ENCODE assay signal across 8 cellular contexts in the genomic region with DNA sequence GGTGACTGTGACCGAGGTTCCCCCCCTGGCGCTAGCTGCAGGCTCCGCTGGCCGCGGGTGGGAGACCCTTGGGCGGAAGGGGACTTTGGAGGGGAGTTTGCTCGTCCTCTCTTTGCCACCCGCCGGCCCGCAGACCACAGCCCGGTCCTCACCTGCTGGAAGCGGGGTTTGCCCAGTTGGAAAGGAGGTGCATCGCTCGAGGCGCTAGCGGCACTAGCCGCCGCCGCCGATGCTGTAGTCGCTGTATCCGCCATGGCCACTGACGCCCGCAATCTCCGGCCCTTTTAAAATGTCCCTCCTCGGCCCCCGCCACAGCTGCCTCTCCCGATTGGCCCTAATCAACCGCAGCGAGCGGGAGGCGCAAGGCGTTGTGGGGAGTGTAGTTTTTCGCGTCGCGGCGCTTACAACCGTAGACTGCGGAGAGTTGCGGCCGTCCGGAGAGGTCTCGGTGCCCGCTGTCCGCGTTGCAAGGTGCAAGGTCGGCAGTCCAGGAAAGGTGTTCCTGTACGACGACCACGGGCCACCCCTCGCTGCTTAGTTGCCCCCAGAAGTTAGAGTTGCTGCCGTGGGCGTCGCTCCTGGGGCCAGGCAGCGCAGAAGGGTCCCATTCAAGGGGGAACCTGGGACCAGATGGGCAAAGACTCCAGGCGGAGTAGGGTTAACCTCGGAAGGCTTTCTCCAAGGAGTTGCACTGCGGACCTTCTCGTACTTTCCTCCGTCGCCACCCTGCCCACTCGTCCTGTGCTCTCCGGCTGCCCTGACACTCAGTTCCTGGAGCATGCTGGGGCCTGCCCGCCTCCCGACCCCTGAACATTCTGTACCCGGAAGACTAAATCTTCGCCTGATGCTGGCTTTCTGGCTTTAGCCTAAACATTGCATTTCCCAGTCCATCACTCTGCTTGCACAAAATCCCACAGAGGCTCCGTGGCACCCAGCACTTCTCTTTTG. TPM values are rescaled to one million over a fixed set of nuclear protein-coding genes. Genes with fewer than 3 reads are reported as not detected.
DNase-seq lines count a peak whose midpoint lies in the region; TF ChIP-seq lines count a peak whose summit lies in the region.

A gene with protein sequence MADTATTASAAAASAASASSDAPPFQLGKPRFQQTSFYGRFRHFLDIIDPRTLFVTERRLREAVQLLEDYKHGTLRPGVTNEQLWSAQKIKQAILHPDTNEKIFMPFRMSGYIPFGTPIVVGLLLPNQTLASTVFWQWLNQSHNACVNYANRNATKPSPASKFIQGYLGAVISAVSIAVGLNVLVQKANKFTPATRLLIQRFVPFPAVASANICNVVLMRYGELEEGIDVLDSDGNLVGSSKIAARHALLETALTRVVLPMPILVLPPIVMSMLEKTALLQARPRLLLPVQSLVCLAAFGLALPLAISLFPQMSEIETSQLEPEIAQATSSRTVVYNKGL (minus strand): TSS at position 261 of the 948 bp plus-strand sequence. CDS start 7 bp downstream, at position 254.

- H3K4me3 Mint-ChIP-seq in activated naive CD4-positive, alpha-beta T cell treated with anti-CD3 and anti-CD28 coated beads, Interleukin-2, amount 10 ng/mL, durations not matched to agents 7 days and 5 days = peak within 1 kb of the TSS; percentile 80

- peaks cover 3% of the 10 kb centered on the region for H3K36me3 Mint-ChIP-seq in activated naive CD4-positive, alpha-beta T cell treated with anti-CD3 and anti-CD28 coated beads, Interleukin-2, amount 10 ng/mL, durations not matched to agents 7 days and 5 days

- no peaks in the 10 kb centered on the region for H3K9me3 Mint-ChIP-seq in activated naive CD4-positive, alpha-beta T cell treated with anti-CD3 and anti-CD28 coated beads, Interleukin-2, amount 10 ng/mL, durations not matched to agents 7 days and 5 days

- peaks cover 30% of the 10 kb centered on the region for H3K4me1 Mint-ChIP-seq in activated naive CD4-positive, alpha-beta T cell treated with anti-CD3 and anti-CD28 coated beads, Interleukin-2, amount 10 ng/mL, durations not matched to agents 7 days and 5 days

- peaks cover 22% of the 10 kb centered on the region for H3K27me3 Mint-ChIP-seq in activated naive CD4-positive, alpha-beta T cell treated with anti-CD3 and anti-CD28 coated beads, Interleukin-2, amount 10 ng/mL, durations not matched to agents 7 days and 5 days

- H3K4me3 ChIP-seq in HFF-Myc (replicated peaks; ENCODE audit: low read depth, low read length) (peak within 1 kb of the TSS; percentile 61), NB4 (ENCODE audit: low read depth, low read length) (peak within 1 kb of the TSS; percentile 75), SK-N-MC (peak within 1 kb of the TSS; percentile 92)

- no peaks in the 10 kb centered on the region for H3K36me3 ChIP-seq in SK-N-MC (ENCODE audit: insufficient read depth, low read length)

- H3K9me3 ChIP-seq in SK-N-MC (ENCODE audit: low read depth, low read length) = no peaks in the 10 kb centered on the region

- TF ChIP-seq CTCF in HFF-Myc (IDR thresholded peaks at IDR 0.05; ENCODE audit: low read depth, low read length, missing control alignments) = no peak
- TF ChIP-seq CTCF in NB4 (IDR thresholded peaks at IDR 0.05; ENCODE audit: low read depth, low read length) = no peak

- H3K9ac ChIP-seq in SK-N-MC (ENCODE audit: insufficient read length) = peak within 1 kb of the TSS; percentile 95

- peak; percentile 39 for TF ChIP-seq POLR2A in NB4 (IDR thresholded peaks at IDR 0.05; ENCODE audit: extremely low read depth, insufficient read length)

- H3K27ac ChIP-seq in SK-N-MC (peak within 1 kb of the TSS; percentile 92), temporal lobe (ENCODE audit: low read depth, low read length) (peak within 1 kb of the TSS; percentile 85)

- peak within 1 kb of the TSS; percentile 91 for H3K27ac Mint-ChIP-seq in activated naive CD4-positive, alpha-beta T cell treated with anti-CD3 and anti-CD28 coated beads, Interleukin-2, amount 10 ng/mL, durations not matched to agents 7 days and 5 days

- peak; percentile 54 for DNase-seq in GM04503 (ENCODE audit: low read depth)
- DNase-seq in HFF-Myc (ENCODE audit: extremely low read depth, low read depth) = peak; percentile 61
- peak; percentile 94 for DNase-seq in NB4 (ENCODE audit: low read depth)
- no peak for DNase-seq in SK-N-MC (ENCODE audit: low read depth, low spot score)
- peak; percentile 94 for DNase-seq in activated naive CD4-positive, alpha-beta T cell treated with anti-CD3 and anti-CD28 coated beads, Interleukin-2, amount 10 ng/mL, durations not matched to agents 7 days and 5 days
- peak; percentile 88 for DNase-seq in germinal center (ENCODE audit: low spot score)
- DNase-seq in nucleus accumbens (lab: John Stamatoyannopoulos, UW) = peak in 55 of 56 donors; percentile 72 to 99 (median 93)

- CTCF ChIA-PET in activated naive CD4-positive, alpha-beta T cell treated with anti-CD3 and anti-CD28 coated beads, Interleukin-2, amount 10 ng/mL, durations not matched to agents 7 days and 5 days (lab: Charles Lee) = interaction anchor here (0.8 to 1.2 kb wide), 2 partner anchors 73 to 105 kb away, joined by 3 to 5 read pairs; no protein-coding TSS in a partner anchor

RNA-seq across cellular contexts. Expression of the gene that starts here (rescaled TPM):
- 20.7 TPM for total RNA-seq in temporal lobe
